19 cellular contexts compared by ENCODE assay signal in genomic region chr17:4511199-4511932, GRCh38. TPM values are rescaled to one million over a fixed set of nuclear protein-coding genes. Genes with fewer than 3 reads are reported as not detected.
A peak's percentile ranks its signal among the peaks of the same experiment; 100 is the strongest.
DNase-seq lines count a peak whose midpoint lies in the region; ATAC-seq and TF ChIP-seq lines count a peak whose summit lies in the region.
"Had no signal": no experiment of that assay in that cellular context is flagged by ENCODE, and none has a peak within 500 bp of the region (broad histone marks: within the 10 kb centered on the region; RNA-seq: fewer than 3 reads in every experiment).

No MANE protein-coding gene starts in this region.

- DNase-seq in breast epithelium (ENCODE audit: low spot score in 2 of 2) = no peak
- no peak for DNase-seq in MCF 10A (ENCODE audit: unreplicated experiment)
- no peak for DNase-seq in body of pancreas
- DNase-seq in mesothelial cell of epicardium (ENCODE audit: low spot score in 2 of 2, unreplicated experiment in 2 of 2) = no peak
- DNase-seq in epidermal melanocyte (ENCODE audit: insufficient read length, low spot score) = no peak
- no peak for DNase-seq in DMS 273 (lab: John Stamatoyannopoulos, UW; ENCODE audit: unreplicated experiment)
- no peak for DNase-seq in activated T-cell treated with anti-CD3 and anti-CD28 coated beads, Interleukin-2, amount 50 U/mL, for 24 hours
- DNase-seq: activated CD4-positive, alpha-beta T cell treated with anti-CD3 and anti-CD28 coated beads, Interleukin-2, amount 50 U/mL, for 4 hours; activated naive CD4-positive, alpha-beta T cell treated with anti-CD3 and anti-CD28 coated beads, Interleukin-2, amount 50 U/mL, for 16 hours; dermis blood vessel endothelial cell; natural killer cell; NCI-H146; NCI-H345; psoas muscle; T-helper 1 cell had no signal

- H3K27ac ChIP-seq in breast epithelium = peak overlapping the region; percentile 45 to 86
- peak overlapping the region; percentile 34 to 83 (median 72) for H3K27ac ChIP-seq in body of pancreas
- H3K27ac ChIP-seq in temporal lobe (ENCODE audit: low read depth, low read length) = peak overlapping the region; percentile 73
- H3K27ac ChIP-seq: C4-2B, psoas muscle had no signal

- H3K36me3 Mint-ChIP-seq in MCF 10A (ENCODE audit: insufficient read depth, unreplicated experiment) (peaks cover 6% of the 10 kb centered on the region), mesothelial cell of epicardium (no peaks in the 10 kb centered on the region)
- no peaks in the 10 kb centered on the region for H3K36me3 Mint-ChIP-seq in activated T-cell treated with anti-CD3 and anti-CD28 coated beads, Interleukin-2, amount 50 U/mL, for 24 hours (ENCODE audit: low read depth)
- H3K36me3 Mint-ChIP-seq: brain, natural killer cell had no signal

- TF ChIP-seq CTCF in breast epithelium (IDR thresholded peaks at IDR 0.05) (no peak), MCF 10A (IDR thresholded peaks at IDR 0.05; ENCODE audit: unreplicated experiment) (no peak), body of pancreas (IDR thresholded peaks at IDR 0.05) (no peak), mesothelial cell of epicardium (IDR thresholded peaks at IDR 0.05; ENCODE audit: unreplicated experiment) (no peak)

- H3K27ac Mint-ChIP-seq in MCF 10A (ENCODE audit: low read depth, unreplicated experiment) (no peak overlapping the region), mesothelial cell of epicardium (peak overlapping the region; percentile 37)
- no peak overlapping the region for H3K27ac Mint-ChIP-seq in activated T-cell treated with anti-CD3 and anti-CD28 coated beads, Interleukin-2, amount 50 U/mL, for 24 hours

- WGBS in body of pancreas, 2 donors = 87 to 99% methylated on average over 9 to 10 of the region's 10 CpGs

- H3K36me3 ChIP-seq in breast epithelium = no peaks in the 10 kb centered on the region
- H3K36me3 ChIP-seq in body of pancreas (replicated peaks in 1 of 2; ENCODE audit: insufficient read depth in 1 of 2, low read depth in 2 of 2) = no peaks in the 10 kb centered on the region
- H3K36me3 ChIP-seq: tibial nerve had no signal

- H3K4me3 ChIP-seq in breast epithelium = no peak overlapping the region
- H3K4me3 ChIP-seq in body of pancreas = no peak overlapping the region
- H3K4me3 ChIP-seq: psoas muscle, tibial nerve had no signal

- no TSS peak for BruUV-seq in MCF 10A (replicated peaks; lab: Mats Ljungman, UMichigan)

- H3K27me3 ChIP-seq in breast epithelium (no peaks in the 10 kb centered on the region), body of pancreas (no peaks in the 10 kb centered on the region)
- H3K27me3 ChIP-seq: tibial nerve had no signal

- ATAC-seq in body of pancreas = no peak
- ATAC-seq: natural killer cell had no signal

- H3K9me3 Mint-ChIP-seq in MCF 10A (ENCODE audit: unreplicated experiment) = no peaks in the 10 kb centered on the region
- no peaks in the 10 kb centered on the region for H3K9me3 Mint-ChIP-seq in mesothelial cell of epicardium
- H3K9me3 Mint-ChIP-seq in activated T-cell treated with anti-CD3 and anti-CD28 coated beads, Interleukin-2, amount 50 U/mL, for 24 hours = no peaks in the 10 kb centered on the region
- H3K9me3 Mint-ChIP-seq: brain, natural killer cell had no signal

- POLR2A ChIA-PET in MCF 10A (lab: Yijun Ruan, JAX) = no interaction called here

- no peaks in the 10 kb centered on the region for H3K9me3 ChIP-seq in breast epithelium
- H3K9me3 ChIP-seq in body of pancreas = no peaks in the 10 kb centered on the region
- H3K9me3 ChIP-seq: psoas muscle, tibial nerve had no signal

- TF ChIP-seq POLR2A in breast epithelium (IDR thresholded peaks at IDR 0.05) (no peak), body of pancreas (IDR thresholded peaks at IDR 0.05) (no peak)

- H3K4me1 Mint-ChIP-seq in MCF 10A (ENCODE audit: insufficient read depth, unreplicated experiment) = no peaks in the 10 kb centered on the region
- H3K4me1 Mint-ChIP-seq in mesothelial cell of epicardium = peaks cover 30% of the 10 kb centered on the region
- H3K4me1 Mint-ChIP-seq in activated T-cell treated with anti-CD3 and anti-CD28 coated beads, Interleukin-2, amount 50 U/mL, for 24 hours (ENCODE audit: low read depth) = peaks cover 20% of the 10 kb centered on the region
- H3K4me1 Mint-ChIP-seq: brain had no signal

- CTCF ChIA-PET in MCF 10A (lab: Yijun Ruan, JAX) = interaction anchor here (1.0 kb wide), 1 partner anchor 9 kb away, joined by 3 read pairs; no protein-coding TSS in a partner anchor

- H3K4me1 ChIP-seq in breast epithelium (peaks cover 0 to 37% of the 10 kb centered on the region in 2 donors), body of pancreas (peaks cover 95% of the 10 kb centered on the region)

- intact Hi-C loops in breast epithelium (cut with DNase I; ENCODE audit: low total_unique reads) = no loop called here
- intact Hi-C loops in MCF 10A (cut with micrococcal nuclease) = no loop called here
- intact Hi-C loops in body of pancreas (cut with DNase I) = no loop called here

- H3K4me3 Mint-ChIP-seq in MCF 10A (ENCODE audit: unreplicated experiment) (no peak overlapping the region), mesothelial cell of epicardium (no peak overlapping the region)
- H3K4me3 Mint-ChIP-seq in activated T-cell treated with anti-CD3 and anti-CD28 coated beads, Interleukin-2, amount 50 U/mL, for 24 hours = no peak overlapping the region
- H3K4me3 Mint-ChIP-seq: brain, natural killer cell had no signal

- H3K27me3 Mint-ChIP-seq in MCF 10A (ENCODE audit: insufficient read depth, unreplicated experiment) (no peaks in the 10 kb centered on the region), mesothelial cell of epicardium (ENCODE audit: low read depth) (no peaks in the 10 kb centered on the region)
- no peaks in the 10 kb centered on the region for H3K27me3 Mint-ChIP-seq in activated T-cell treated with anti-CD3 and anti-CD28 coated beads, Interleukin-2, amount 50 U/mL, for 24 hours
- H3K27me3 Mint-ChIP-seq: brain had no signal

RNA-seq across cellular contexts. Expression of gene SPNS2, which starts 12.7 kb away (rescaled TPM):
- total RNA-seq in breast epithelium (10 to 100 TPM in 2 of 3 donors, 1 to 10 TPM in 1; 5.3 to 14.1 (median 11.5) TPM), MCF 10A (2022) (not detected in 2 replicates), body of pancreas (10 to 100 TPM; 19.2 to 58.0 TPM), mesothelial cell of epicardium (12.2 to 13.7 TPM (median 13.2 TPM) in 3 replicates), temporal lobe (7.9 TPM)

RNA-seq across cellular contexts. Expression of gene MYBBP1A, which starts 43.8 kb away (rescaled TPM):
- 10 to 100 TPM; 26.9 to 61.6 (median 50.1) TPM for total RNA-seq in breast epithelium
- total RNA-seq in MCF 10A (2022) = 78.3 and 123 TPM in 2 replicates
- 100 to 1,000 TPM in 1 of 2 donors, 10 to 100 TPM in 1; 37.9 to 105 TPM for total RNA-seq in body of pancreas
- total RNA-seq in mesothelial cell of epicardium = 69.5 to 74.6 TPM (median 73.5 TPM) in 3 replicates
- 16.2 TPM for total RNA-seq in temporal lobe

RNA-seq across cellular contexts. Expression of gene GGT6, which starts 49.0 kb away (rescaled TPM):
- total RNA-seq in breast epithelium (10 to 100 TPM in 2 of 3 donors, not detected in 1; 12.8 to 33.8 TPM), MCF 10A (2022) (not detected in 2 replicates), body of pancreas (10 to 100 TPM; 29.3 to 85.7 TPM), mesothelial cell of epicardium (0.09 to 0.27 TPM (median 0.22 TPM) in 3 replicates), temporal lobe (not detected)
- total RNA-seq: dermis blood vessel endothelial cell, natural killer cell, psoas muscle, tibial nerve had no signal
